Comparison of ENCODE assay signal across 15 cellular contexts in genomic region chr10:126935263-126935946, GRCh38. TPM values are rescaled to one million over a fixed set of nuclear protein-coding genes. Genes with fewer than 3 reads are reported as not detected.
DNase-seq lines count a peak whose midpoint lies in the region; ATAC-seq and TF ChIP-seq lines count a peak whose summit lies in the region.
"Had no signal": no experiment of that assay in that cellular context is flagged by ENCODE, and none has a peak within 500 bp of the region (broad histone marks: within the 10 kb centered on the region; RNA-seq: fewer than 3 reads in every experiment).

No MANE protein-coding gene starts in this region.

- no peaks in the 10 kb centered on the region for H3K27me3 Mint-ChIP-seq in neural crest cell (ENCODE audit: low read depth)
- H3K27me3 Mint-ChIP-seq: activated naive CD8-positive, alpha-beta T cell treated with anti-CD3 and anti-CD28 coated beads for 36 hours; naive B cell had no signal

- TF ChIP-seq CTCF in RWPE1 (conservative IDR thresholded peaks at IDR 0.05; ENCODE audit: low read depth) (no peak), dorsolateral prefrontal cortex (IDR thresholded peaks at IDR 0.05 in 54 of 56, conservative IDR thresholded peaks at IDR 0.05 in 2 of 56; ENCODE audit: low read depth in 1 of 56, partially characterized antibody in 56 of 56) (no peak), neural crest cell (conservative IDR thresholded peaks at IDR 0.05) (no peak), stomach (IDR thresholded peaks at IDR 0.05) (no peak)

- no peak overlapping the region for H3K4me3 Mint-ChIP-seq in neural crest cell
- H3K4me3 Mint-ChIP-seq: activated naive CD8-positive, alpha-beta T cell treated with anti-CD3 and anti-CD28 coated beads for 36 hours; naive B cell had no signal

- peak; percentile 80 for DNase-seq in ELR (ENCODE audit: low read depth)
- no peak for DNase-seq in RWPE1 (ENCODE audit: low spot score)
- peak in 1 of 10 donors; percentile 21 for DNase-seq in dorsolateral prefrontal cortex
- DNase-seq in neural crest cell (ENCODE audit: low read depth, low spot score), result no peak
- no peak for DNase-seq in stomach
- DNase-seq: activated naive CD8-positive, alpha-beta T cell treated with anti-CD3 and anti-CD28 coated beads for 36 hours; kidney glomerular epithelial cell; naive B cell; RPMI8226; testis had no signal

- peaks cover 8% of the 10 kb centered on the region for H3K36me3 Mint-ChIP-seq in neural crest cell (ENCODE audit: low read depth)
- H3K36me3 Mint-ChIP-seq: activated naive CD8-positive, alpha-beta T cell treated with anti-CD3 and anti-CD28 coated beads for 36 hours; naive B cell had no signal

- no peaks in the 10 kb centered on the region for H3K27me3 ChIP-seq in dorsolateral prefrontal cortex
- H3K27me3 ChIP-seq in stomach, result no peaks in the 10 kb centered on the region
- H3K27me3 ChIP-seq: gastroesophageal sphincter, testis had no signal

- CTCF ChIA-PET in RWPE1 (lab: Yijun Ruan, JAX), result no interaction called here

- H3K27ac Mint-ChIP-seq in neural crest cell (ENCODE audit: unreplicated experiment), result peak overlapping the region; percentile 73
- H3K27ac Mint-ChIP-seq: activated naive CD8-positive, alpha-beta T cell treated with anti-CD3 and anti-CD28 coated beads for 36 hours; naive B cell had no signal

- H3K4me3 ChIP-seq in dorsolateral prefrontal cortex (no peak overlapping the region), stomach (no peak overlapping the region)
- H3K4me3 ChIP-seq: gastroesophageal sphincter, testis had no signal

- no peak for ATAC-seq in GM19023 (IDR thresholded peaks at IDR 0.05; ENCODE audit: unreplicated experiment)
- no peak for ATAC-seq in GM21526 (IDR thresholded peaks at IDR 0.05; ENCODE audit: low FRiP score, unreplicated experiment)
- ATAC-seq in HG03280 (IDR thresholded peaks at IDR 0.05; ENCODE audit: unreplicated experiment), result no peak
- ATAC-seq: gastroesophageal sphincter had no signal

- intact Hi-C loops in dorsolateral prefrontal cortex (cut with DNase I), result no loop called here
- intact Hi-C loops in stomach (cut with DNase I; ENCODE audit: low total_unique reads), result no loop called here

- WGBS in stomach, 5 donors, result 45 to 61% (median 56%) methylated on average over 5 of the region's 5 CpGs

- TF ChIP-seq EP300 in stomach (IDR thresholded peaks at IDR 0.05), result no peak

- H3K27ac ChIP-seq in RWPE1 (peak overlapping the region; percentile 24), dorsolateral prefrontal cortex (peak overlapping the region in 44 of 59 donors; percentile 0 to 84 (median 50)), stomach (no peak overlapping the region)
- H3K27ac ChIP-seq: gastroesophageal sphincter, HL-60, testis had no signal

- H3K4me1 Mint-ChIP-seq in neural crest cell, result peaks cover 36% of the 10 kb centered on the region
- H3K4me1 Mint-ChIP-seq: activated naive CD8-positive, alpha-beta T cell treated with anti-CD3 and anti-CD28 coated beads for 36 hours; naive B cell had no signal

- peaks cover 11 to 28% (median 24%) of the 10 kb centered on the region in 4 donors for H3K4me1 ChIP-seq in stomach

- TF ChIP-seq POLR2A in stomach (IDR thresholded peaks at IDR 0.05), result no peak

- peaks cover 8% of the 10 kb centered on the region for H3K9me3 Mint-ChIP-seq in neural crest cell
- H3K9me3 Mint-ChIP-seq: activated naive CD8-positive, alpha-beta T cell treated with anti-CD3 and anti-CD28 coated beads for 36 hours had no signal

- no peaks in the 10 kb centered on the region for H3K36me3 ChIP-seq in stomach
- H3K36me3 ChIP-seq: gastroesophageal sphincter had no signal

- POLR2A ChIA-PET in RWPE1 (lab: Yijun Ruan, JAX; ENCODE audit: low non-redundant PET), result no interaction called here

- no peaks in the 10 kb centered on the region for H3K9me3 ChIP-seq in stomach
- H3K9me3 ChIP-seq: gastroesophageal sphincter, testis had no signal

RNA-seq across cellular contexts. Expression of gene DOCK1, which starts 30.2 kb away (rescaled TPM):
- total RNA-seq in dorsolateral prefrontal cortex, result 100 to 1,000 TPM in 4 of 120 experiments, 10 to 100 TPM in 116; 31.7 to 148 (median 56.3) TPM
- total RNA-seq in neural crest cell, result 55.8 and 62.9 TPM in 2 replicates
- 100 to 1,000 TPM in 1 of 5 donors, 10 to 100 TPM in 4; 30.0 to 114 (median 40.3) TPM for total RNA-seq in stomach
- 10 to 100 TPM in 2 of 3 donors, 1 to 10 TPM in 1; 8.4 to 15.6 (median 11.1) TPM for polyA plus RNA-seq in stomach

Comparison
In these comparisons a context has a peak if more than half of its experiments do, and no peak if none do; other contexts are left out.
1. H3K27ac ChIP-seq: peak in RWPE1 (single experiment) and dorsolateral prefrontal cortex (44 of 59); none in stomach (0 of 5).